ENCODE assay signal across 18 cellular contexts in the genomic region with DNA sequence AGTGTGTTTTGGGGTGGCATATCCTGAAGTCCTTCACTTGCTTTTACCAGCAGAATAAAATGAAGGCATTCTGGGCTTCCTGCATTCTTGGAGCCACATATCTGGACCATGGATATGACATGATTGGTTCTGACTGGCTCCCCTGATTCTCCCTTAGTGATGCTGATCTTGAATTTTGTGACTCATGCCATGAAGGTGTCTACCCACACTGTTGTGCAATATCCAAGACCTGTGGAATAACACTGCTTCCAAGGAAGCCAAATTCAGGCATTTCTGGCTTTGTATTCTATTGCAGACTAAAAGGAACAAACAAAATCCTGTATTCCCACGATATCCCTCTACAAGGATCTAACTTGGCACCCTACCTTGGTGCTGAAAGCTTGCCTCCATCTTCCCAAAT.
DNase-seq lines count a peak whose midpoint lies in the region; ATAC-seq and TF ChIP-seq lines count a peak whose summit lies in the region.
"Had no signal": no experiment of that assay in that cellular context is flagged by ENCODE, and none has a peak within 500 bp of the region (broad histone marks: within the 10 kb centered on the region; RNA-seq: fewer than 3 reads in every experiment).

No MANE protein-coding gene starts in this region.

- H3K9me3 Mint-ChIP-seq in stimulated activated naive B cell treated with anti-CD40 and anti-IgM and Interleukin-4, amounts not matched to agents 10 μg/mL and 1 μg/mL and 100 μg/mL, for 72 hours: peaks cover 0 to 2% of the 10 kb centered on the region in 2 donors
- H3K9me3 Mint-ChIP-seq: H9 had no signal

- H3K4me3 ChIP-seq in AG10803 (ENCODE audit: low read length) (no peak overlapping the region), RWPE2 (ENCODE audit: severe bottlenecking) (no peak overlapping the region)
- H3K4me3 ChIP-seq: Peyer's patch had no signal

- peak; percentile 75 for ATAC-seq in RWPE2 (ENCODE audit: low read depth)
- ATAC-seq in foreskin keratinocyte: peak; percentile 73
- no peak for ATAC-seq in GM19397 (IDR thresholded peaks at IDR 0.05; ENCODE audit: unreplicated experiment)
- ATAC-seq in stimulated activated naive B cell treated with anti-CD40 and anti-IgM and Interleukin-4, amounts not matched to agents 10 μg/mL and 1 μg/mL and 100 μg/mL, for 72 hours (replicated peaks): no peak

- DNase-seq in AG10803 (ENCODE audit: low read depth) (peak; percentile 11), HT1080 (ENCODE audit: low read depth) (peak; percentile 60), RWPE2 (ENCODE audit: low spot score) (no peak), foreskin keratinocyte (peak; percentile 55 to 74), middle frontal gyrus (ENCODE audit: extremely low spot score, low spot score) (no peak), globus pallidus (ENCODE audit: low spot score) (no peak)
- no peak for DNase-seq in stimulated activated naive B cell treated with anti-CD40 and anti-IgM and Interleukin-4, amounts not matched to agents 10 μg/mL and 1 μg/mL and 100 μg/mL, for 72 hours
- DNase-seq: DMS 273 treated with DMSO at 0.1 percent for 48 hours, H9, KG1, NCI-H1092 treated with DMSO at 0.1 percent for 48 hours, NCI-H2081 treated with DMSO at 0.1 percent for 48 hours, NCI-H524, Peyer's patch, SIG-M5 had no signal

- H3K27me3 ChIP-seq in RWPE2 (ENCODE audit: insufficient read depth, poor library complexity, severe bottlenecking) (no peaks in the 10 kb centered on the region), foreskin keratinocyte (no peaks in the 10 kb centered on the region)
- H3K27me3 ChIP-seq: Peyer's patch had no signal

- no peak overlapping the region for H3K27ac ChIP-seq in RWPE2 (ENCODE audit: poor library complexity, severe bottlenecking)
- H3K27ac ChIP-seq in foreskin keratinocyte: no peak overlapping the region
- H3K27ac ChIP-seq: C4-2B, HL-60, Peyer's patch had no signal

- H3K9me3 ChIP-seq in RWPE2 (ENCODE audit: severe bottlenecking): no peaks in the 10 kb centered on the region
- H3K9me3 ChIP-seq: Peyer's patch had no signal

- H3K4me3 Mint-ChIP-seq in stimulated activated naive B cell treated with anti-CD40 and anti-IgM and Interleukin-4, amounts not matched to agents 10 μg/mL and 1 μg/mL and 100 μg/mL, for 72 hours: no peak overlapping the region
- H3K4me3 Mint-ChIP-seq: H9 had no signal

- H3K36me3 Mint-ChIP-seq in stimulated activated naive B cell treated with anti-CD40 and anti-IgM and Interleukin-4, amounts not matched to agents 10 μg/mL and 1 μg/mL and 100 μg/mL, for 72 hours: no peaks in the 10 kb centered on the region

- TF ChIP-seq CTCF in AG10803 (conservative IDR thresholded peaks at IDR 0.05; ENCODE audit: low read length): no peak
- TF ChIP-seq CTCF in RWPE2 (IDR thresholded peaks at IDR 0.05; ENCODE audit: poor library complexity, severe bottlenecking): no peak
- TF ChIP-seq CTCF in foreskin keratinocyte (conservative IDR thresholded peaks at IDR 0.05): no peak

- H3K4me1 Mint-ChIP-seq in stimulated activated naive B cell treated with anti-CD40 and anti-IgM and Interleukin-4, amounts not matched to agents 10 μg/mL and 1 μg/mL and 100 μg/mL, for 72 hours: peaks cover 12 to 23% of the 10 kb centered on the region in 2 donors

- H3K4me1 ChIP-seq in RWPE2 (ENCODE audit: insufficient read depth, poor library complexity, severe bottlenecking) (peaks cover 10% of the 10 kb centered on the region), foreskin keratinocyte (peaks cover 15% of the 10 kb centered on the region)

- no peaks in the 10 kb centered on the region for H3K36me3 ChIP-seq in RWPE2 (ENCODE audit: low read depth)
- H3K36me3 ChIP-seq: Peyer's patch had no signal

- peaks cover 47 to 65% of the 10 kb centered on the region in 2 donors for H3K27me3 Mint-ChIP-seq in stimulated activated naive B cell treated with anti-CD40 and anti-IgM and Interleukin-4, amounts not matched to agents 10 μg/mL and 1 μg/mL and 100 μg/mL, for 72 hours

- no peak overlapping the region for H3K27ac Mint-ChIP-seq in stimulated activated naive B cell treated with anti-CD40 and anti-IgM and Interleukin-4, amounts not matched to agents 10 μg/mL and 1 μg/mL and 100 μg/mL, for 72 hours
- H3K27ac Mint-ChIP-seq: H9 had no signal

Comparison
In these comparisons a context has a peak if more than half of its experiments do, and no peak if none do; other contexts are left out.
1. DNase-seq: peak in AG10803 (single experiment), HT1080 (single experiment) and foreskin keratinocyte (2 of 2); none in RWPE2 (single experiment), middle frontal gyrus (single experiment), globus pallidus (single experiment) and stimulated activated naive B cell treated with anti-CD40 and anti-IgM and Interleukin-4, amounts not matched to agents 10 μg/mL and 1 μg/mL and 100 μg/mL, for 72 hours (single experiment).
2. ATAC-seq: peak in RWPE2 (single experiment) and foreskin keratinocyte (single experiment); none in GM19397 (single experiment) and stimulated activated naive B cell treated with anti-CD40 and anti-IgM and Interleukin-4, amounts not matched to agents 10 μg/mL and 1 μg/mL and 100 μg/mL, for 72 hours (0 of 2).